In the genomic region with DNA sequence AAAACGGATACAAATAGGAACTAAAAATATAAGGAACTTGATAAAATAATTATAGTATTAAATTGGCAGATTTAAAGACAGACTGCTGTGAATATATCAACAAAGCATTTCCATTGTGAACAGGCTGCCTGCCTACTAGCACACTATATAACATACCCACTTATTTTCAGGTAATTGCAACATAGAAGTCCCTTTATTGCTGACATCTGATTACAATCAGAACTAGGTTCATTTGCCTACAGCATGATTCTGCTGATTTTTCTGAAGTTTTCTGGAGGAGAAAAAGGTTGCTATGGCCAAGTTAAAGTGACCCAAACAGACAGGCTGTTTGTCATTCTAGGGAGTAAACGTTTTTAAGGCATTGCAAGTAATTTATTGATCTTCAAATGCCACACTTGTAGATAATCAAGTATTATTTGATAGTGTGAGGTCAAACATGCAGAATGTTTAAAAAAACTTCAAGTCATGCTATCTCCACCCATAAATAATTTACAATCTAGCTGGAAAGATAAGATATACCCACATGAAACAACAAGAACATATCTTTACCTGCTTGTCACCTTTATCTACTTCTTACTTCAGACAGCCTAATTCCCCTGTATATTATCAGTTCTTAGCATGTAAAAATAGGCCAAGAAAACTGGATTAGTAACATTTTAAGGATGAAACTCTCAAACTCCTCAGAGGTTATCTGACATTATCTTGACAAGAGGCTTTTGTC, we compare ENCODE assay signal across 11 cellular contexts.
"Had no signal": no experiment of that assay in that cellular context is flagged by ENCODE, and none has a peak within 500 bp of the region (broad histone marks: within the 10 kb centered on the region; RNA-seq: fewer than 3 reads in every experiment).

No MANE protein-coding gene starts in this region.

- ATAC-seq: activated CD4-positive, CD25-positive, alpha-beta regulatory T cell treated with anti-CD3 and anti-CD28 coated beads, Interleukin-2, amount 50 U/mL, for 24 hours; gastrocnemius medialis; naive thymus-derived CD8-positive, alpha-beta T cell had no signal

- H3K27me3 Mint-ChIP-seq: naive thymus-derived CD8-positive, alpha-beta T cell; stimulated activated naive CD8-positive, alpha-beta T cell treated with anti-CD3 and anti-CD28 coated beads, Interleukin-15, Interleukin-2, amounts not matched to agents 100 ng/mL and 50 ng/mL, for 24 hours had no signal

- H3K9me3 ChIP-seq: ascending aorta, gastrocnemius medialis, sigmoid colon had no signal

- H3K4me3 ChIP-seq: ascending aorta, gastrocnemius medialis, sigmoid colon had no signal

- H3K4me3 Mint-ChIP-seq: stimulated activated naive CD8-positive, alpha-beta T cell treated with anti-CD3 and anti-CD28 coated beads, Interleukin-15, Interleukin-2, amounts not matched to agents 100 ng/mL and 50 ng/mL, for 24 hours had no signal

- H3K36me3 ChIP-seq: ascending aorta, gastrocnemius medialis, sigmoid colon had no signal

- H3K27ac Mint-ChIP-seq: stimulated activated naive CD8-positive, alpha-beta T cell treated with anti-CD3 and anti-CD28 coated beads, Interleukin-15, Interleukin-2, amounts not matched to agents 100 ng/mL and 50 ng/mL, for 24 hours had no signal

- H3K27me3 ChIP-seq: ascending aorta, gastrocnemius medialis, sigmoid colon had no signal

- H3K9me3 Mint-ChIP-seq: naive thymus-derived CD8-positive, alpha-beta T cell; stimulated activated naive CD8-positive, alpha-beta T cell treated with anti-CD3 and anti-CD28 coated beads, Interleukin-15, Interleukin-2, amounts not matched to agents 100 ng/mL and 50 ng/mL, for 24 hours had no signal

- H3K27ac ChIP-seq: ascending aorta, gastrocnemius medialis, sigmoid colon had no signal

- DNase-seq: activated gamma-delta T cell; activated T-cell treated with anti-CD3 and anti-CD28 coated beads, Interleukin-2, amount 50 U/mL, for 1 hour; gastrocnemius medialis; midbrain; naive thymus-derived CD8-positive, alpha-beta T cell; sigmoid colon; stimulated activated CD4-positive, alpha-beta T cell treated with anti-CD3 and anti-CD28 coated beads, Interleukin-12 subunit alpha, Interleukin-12 subunit beta, amount 100 ng/mL, for 4 hours; T-helper 2 cell had no signal
